Comparison of ENCODE assay signal across 8 cellular contexts in the genomic region with DNA sequence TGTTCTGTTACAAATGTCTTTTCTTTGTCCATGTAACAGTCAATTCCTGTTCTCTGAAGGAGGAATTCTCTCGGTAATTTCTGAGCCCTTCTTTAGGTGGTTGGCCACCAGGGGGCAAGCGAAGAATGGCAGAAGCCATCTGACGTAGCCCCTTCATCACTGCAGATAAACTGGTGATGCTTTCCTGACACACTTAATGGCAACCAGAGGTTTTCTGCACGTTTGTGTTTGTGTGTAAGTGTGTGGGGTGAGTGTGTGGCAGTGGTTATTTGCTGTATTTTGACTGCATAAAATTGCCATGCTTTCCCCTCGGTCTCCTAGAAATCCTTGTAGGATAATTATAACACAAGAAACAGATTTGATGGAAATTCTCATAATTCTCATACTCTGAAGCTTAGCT.
DNase-seq lines count a peak whose midpoint lies in the region; ATAC-seq and TF ChIP-seq lines count a peak whose summit lies in the region.

No MANE protein-coding gene starts in this region.

- H3K27me3 ChIP-seq in GM06990 (replicated peaks; ENCODE audit: control insufficient read depth, insufficient read depth, low read length) (no peaks in the 10 kb centered on the region; the same call in 1 of the 2 replicates), right lobe of liver (no peaks in the 10 kb centered on the region)

- H3K9me3 ChIP-seq in right lobe of liver: no peaks in the 10 kb centered on the region

- H3K27ac ChIP-seq in coronary artery (no peak overlapping the region), right lobe of liver (no peak overlapping the region)

- TF ChIP-seq CTCF in GM06990 (IDR thresholded peaks at IDR 0.05; ENCODE audit: insufficient read depth, low read length, poor library complexity, severe bottlenecking) (peak; percentile 80), coronary artery (IDR thresholded peaks at IDR 0.05) (peak; percentile 66), right lobe of liver (IDR thresholded peaks at IDR 0.05) (peak; percentile 83 to 91 (median 86))

- no peak for DNase-seq in GM06990 (ENCODE audit: extremely low read depth, insufficient read length)
- peak; percentile 87 for DNase-seq in NCI-H2227 (lab: John Stamatoyannopoulos, UW; ENCODE audit: unreplicated experiment)
- DNase-seq in activated CD4-positive, alpha-beta T cell treated with anti-CD3 and anti-CD28 coated beads for 48 hours: peak; percentile 80
- DNase-seq in coronary artery (ENCODE audit: low spot score): no peak
- peak; percentile 63 to 82 (median 82) for DNase-seq in right lobe of liver
- DNase-seq in stimulated activated CD4-positive, alpha-beta T cell treated with anti-CD3 and anti-CD28 coated beads, TNF-alpha, amount 100 ng/mL, for 48 hours (ENCODE audit: low read depth in 3 of 3): peak; percentile 30 to 64 (median 35)

- no peaks in the 10 kb centered on the region for H3K36me3 ChIP-seq in GM06990 (ENCODE audit: control insufficient read depth, insufficient read depth, low read length)
- no peaks in the 10 kb centered on the region for H3K36me3 ChIP-seq in right lobe of liver

- ATAC-seq in HG02678 (IDR thresholded peaks at IDR 0.05; ENCODE audit: unreplicated experiment) (peak; percentile 84), right lobe of liver (peak; percentile 94 to 99 (median 96)), GM19324 (IDR thresholded peaks at IDR 0.05; ENCODE audit: low FRiP score, unreplicated experiment) (no peak)

- H3K4me3 ChIP-seq in GM06990 (replicated peaks; ENCODE audit: low read depth, low read length) (no peak overlapping the region), coronary artery (no peak overlapping the region), right lobe of liver (no peak overlapping the region)

- TF ChIP-seq POLR2A in right lobe of liver (IDR thresholded peaks at IDR 0.05): no peak

- H3K4me1 ChIP-seq in right lobe of liver: no peaks in the 10 kb centered on the region

- intact Hi-C loops in right lobe of liver (cut with DNase I): loop anchor here in 1 of 2 donors (5.0 kb wide), 1 partner anchor 327 kb away; no protein-coding TSS in a partner anchor

- 10% methylated on average over 5 of the region's 5 CpGs for WGBS in right lobe of liver (ENCODE audit: insufficient coverage, low coverage, low lambda C conversion rate, missing lambda C conversion rate)

Comparison
In these comparisons a context has a peak if more than half of its experiments do, and no peak if none do; other contexts are left out.
1. DNase-seq: peak in NCI-H2227 (single experiment), activated CD4-positive, alpha-beta T cell treated with anti-CD3 and anti-CD28 coated beads for 48 hours (single experiment), right lobe of liver (3 of 3) and stimulated activated CD4-positive, alpha-beta T cell treated with anti-CD3 and anti-CD28 coated beads, TNF-alpha, amount 100 ng/mL, for 48 hours (3 of 3); none in GM06990 (single experiment) and coronary artery (single experiment).
2. Peak in every context shown above with its lines, with median percentiles within 50 percentile points of each other: CTCF ChIP-seq.